Comparison of ENCODE assay signal across 8 cellular contexts in the genomic region with DNA sequence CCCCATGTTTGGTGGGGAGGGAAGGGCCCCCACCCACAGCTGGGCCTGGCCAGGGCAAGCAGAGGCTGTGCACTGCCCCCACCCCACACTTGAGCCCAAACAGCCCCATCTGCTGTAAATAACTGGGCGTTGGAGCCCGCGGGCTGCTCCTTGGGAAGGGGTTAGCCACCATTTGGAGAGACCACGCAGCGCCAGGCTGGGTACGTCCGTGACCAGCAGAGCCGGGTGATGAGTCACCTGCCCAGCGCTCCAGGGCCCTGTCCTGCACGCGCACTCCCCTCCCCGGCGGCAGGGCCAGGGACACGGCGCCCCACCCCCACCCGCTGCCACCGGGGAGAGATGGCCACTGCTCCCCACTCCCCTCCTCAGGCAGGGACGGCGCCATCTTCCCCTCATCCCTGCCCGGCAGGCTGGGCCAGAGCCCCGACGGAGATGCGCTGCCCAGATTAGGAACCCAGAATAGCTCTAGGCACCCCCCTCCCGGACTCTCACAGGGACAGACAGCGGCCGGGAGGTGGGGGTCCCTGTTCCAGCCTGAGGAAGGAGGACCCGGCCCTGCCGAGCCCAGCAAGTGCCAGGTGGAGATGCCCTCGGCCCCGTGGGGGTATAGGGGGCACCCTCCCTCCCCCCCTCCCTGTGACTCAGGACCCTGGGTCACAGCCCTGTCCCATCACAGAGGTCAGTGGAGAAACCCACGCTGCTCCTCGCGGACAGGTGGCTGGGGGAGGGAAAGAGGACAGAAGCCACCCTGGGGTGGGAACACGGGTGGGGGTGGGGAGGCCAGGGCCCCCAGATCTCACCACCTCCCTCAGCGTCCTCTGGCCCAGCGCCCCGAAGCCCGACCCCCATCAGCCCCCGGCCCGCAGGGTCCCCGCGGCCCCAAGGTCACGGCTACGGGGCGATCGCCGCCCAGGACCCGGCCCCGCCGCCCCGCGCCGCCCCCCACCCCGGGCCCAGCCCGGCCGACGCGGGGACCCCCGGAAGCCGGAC. TPM values are rescaled to one million over a fixed set of nuclear protein-coding genes. Genes with fewer than 3 reads are reported as not detected.
A peak's percentile ranks its signal among the peaks of the same experiment; 100 is the strongest.
DNase-seq lines count a peak whose midpoint lies in the region; ATAC-seq and TF ChIP-seq lines count a peak whose summit lies in the region.

No MANE protein-coding gene starts in this region.

- no peaks in the 10 kb centered on the region for H3K36me3 Mint-ChIP-seq in CD4-positive, alpha-beta memory T cell

- peak overlapping the region; percentile 84 to 95 (median 94) for H3K9ac ChIP-seq in skeletal muscle tissue (ENCODE audit: low read depth in 1 of 3, low read length in 3 of 3)

- no peak for TF ChIP-seq CTCF in left ventricle myocardium inferior (IDR thresholded peaks at IDR 0.05; ENCODE audit: borderline replicate concordance)

- intact Hi-C loops in left ventricle myocardium inferior (cut with micrococcal nuclease), result no loop called here
- intact Hi-C loops in CD4-positive, alpha-beta memory T cell (cut with micrococcal nuclease), result loop anchor here (2.0 to 5.0 kb wide), 2 partner anchors 299 to 701 kb away; partner anchors contain the start of gene MRGBP

- CTCF ChIA-PET in CD4-positive, alpha-beta memory T cell (lab: Charles Lee; ENCODE audit: partially characterized antibody), result no interaction called here

- H3K27me3 ChIP-seq in left ventricle myocardium inferior (ENCODE audit: low read depth) (peaks cover 82% of the 10 kb centered on the region), skeletal muscle tissue (ENCODE audit: control insufficient read depth in 3 of 3, insufficient read depth in 3 of 3, low read length in 3 of 3) (peaks cover 0 to 16% (median 4%) of the 10 kb centered on the region in 3 donors)
- H3K27me3 ChIP-seq in CD4-positive, alpha-beta memory T cell (ENCODE audit: insufficient read depth, low read length), result peaks cover 12% of the 10 kb centered on the region

- H3K27ac ChIP-seq in left ventricle myocardium inferior (replicated peaks) (peak overlapping the region; percentile 94), skeletal muscle tissue (ENCODE audit: low read depth, low read length) (peak overlapping the region; percentile 98)
- H3K27ac ChIP-seq in CD4-positive, alpha-beta memory T cell (ENCODE audit: low read depth, low read length), result no peak overlapping the region

- H3K4me3 ChIP-seq in left ventricle myocardium inferior (peak overlapping the region; percentile 77), skeletal muscle tissue (ENCODE audit: low read length in 3 of 3) (peak overlapping the region; percentile 73 to 88 (median 85))
- no peak overlapping the region for H3K4me3 ChIP-seq in CD4-positive, alpha-beta memory T cell (ENCODE audit: low read length in 2 of 2)

- H3K27me3 Mint-ChIP-seq in CD4-positive, alpha-beta memory T cell, result peaks cover 6 to 7% of the 10 kb centered on the region in 2 donors

- no peaks in the 10 kb centered on the region for H3K9me3 Mint-ChIP-seq in CD4-positive, alpha-beta memory T cell

- no peak overlapping the region for H3K27ac Mint-ChIP-seq in CD4-positive, alpha-beta memory T cell

- peak overlapping the region in 2 of 8 donors; percentile 8 to 15 for H3K4me3 Mint-ChIP-seq in CD4-positive, alpha-beta memory T cell

- H3K4me1 Mint-ChIP-seq in CD4-positive, alpha-beta memory T cell, result peaks cover 1 to 8% (median 3%) of the 10 kb centered on the region in 4 donors

- ATAC-seq in HG03025 (IDR thresholded peaks at IDR 0.05; ENCODE audit: low FRiP score, unreplicated experiment) (no peak), HG02759 (IDR thresholded peaks at IDR 0.05; ENCODE audit: unreplicated experiment) (no peak)

- no peaks in the 10 kb centered on the region for H3K9me3 ChIP-seq in left ventricle myocardium inferior (replicated peaks)
- H3K9me3 ChIP-seq in skeletal muscle tissue (ENCODE audit: control insufficient read depth in 3 of 3, low read length in 3 of 3), result no peaks in the 10 kb centered on the region
- H3K9me3 ChIP-seq in CD4-positive, alpha-beta memory T cell (ENCODE audit: control insufficient read depth in 1 of 2, low read length in 2 of 2), result no peaks in the 10 kb centered on the region

- H3K36me3 ChIP-seq in left ventricle myocardium inferior, result peaks cover 26% of the 10 kb centered on the region
- H3K36me3 ChIP-seq in skeletal muscle tissue (ENCODE audit: control insufficient read depth in 3 of 3, insufficient read depth in 3 of 3, low read length in 3 of 3), result peaks cover 10 to 38% (median 28%) of the 10 kb centered on the region in 3 donors
- no peaks in the 10 kb centered on the region for H3K36me3 ChIP-seq in CD4-positive, alpha-beta memory T cell (ENCODE audit: insufficient read depth, low read length)

- peaks cover 75% of the 10 kb centered on the region for H3K4me1 ChIP-seq in left ventricle myocardium inferior
- H3K4me1 ChIP-seq in skeletal muscle tissue (ENCODE audit: control insufficient read depth in 3 of 3, insufficient read depth in 3 of 3, low read length in 3 of 3), result peaks cover 44 to 75% (median 66%) of the 10 kb centered on the region in 3 donors
- H3K4me1 ChIP-seq in CD4-positive, alpha-beta memory T cell (ENCODE audit: insufficient read depth, low read length), result peaks cover 18% of the 10 kb centered on the region

- peak; percentile 59 for DNase-seq in DMS53 (lab: John Stamatoyannopoulos, UW)
- no peak for DNase-seq in DMS53 treated with DMSO at 0.1 percent for 48 hours (lab: John Stamatoyannopoulos, UW; ENCODE audit: unreplicated experiment)
- DNase-seq in SW 1271 (lab: John Stamatoyannopoulos, UW), result peak; percentile 43 to 59
- peak; percentile 68 for DNase-seq in left ventricle myocardium inferior
- DNase-seq in CD4-positive, alpha-beta memory T cell, result no peak

- POLR2A ChIA-PET in CD4-positive, alpha-beta memory T cell (lab: Charles Lee; ENCODE audit: partially characterized antibody), result interaction anchor here (1.4 to 2.6 kb wide), 3 partner anchors 22 to 141 kb away, joined by 3 to 27 read pairs (median 7); partner anchors contain the start of genes PPDPF and PTK6

RNA-seq across cellular contexts. Expression of gene EEF1A2, which starts 0.6 kb away (rescaled TPM):
- total RNA-seq in left ventricle myocardium inferior, result 1,286 TPM
- 255 TPM for total RNA-seq in skeletal muscle tissue
- total RNA-seq in CD4-positive, alpha-beta memory T cell, result under 1 TPM; 0.36 to 0.81 TPM
- polyA plus RNA-seq in CD4-positive, alpha-beta memory T cell, result not detected

RNA-seq across cellular contexts. Expression of gene PPDPF, which starts 22.3 kb away (rescaled TPM):
- 371 TPM for total RNA-seq in left ventricle myocardium inferior
- 24.0 TPM for total RNA-seq in skeletal muscle tissue
- total RNA-seq in CD4-positive, alpha-beta memory T cell, result 100 to 1,000 TPM; 208 to 229 TPM
- 100 to 1,000 TPM in 1 of 2 donors, 10 to 100 TPM in 1; 29.4 to 152 TPM for polyA plus RNA-seq in CD4-positive, alpha-beta memory T cell

RNA-seq across cellular contexts. Expression of gene KCNQ2, which starts 25.8 kb away (rescaled TPM):
- total RNA-seq in left ventricle myocardium inferior (2.3 TPM), skeletal muscle tissue (1.6 TPM)
- not detected for total RNA-seq in CD4-positive, alpha-beta memory T cell
- polyA plus RNA-seq in CD4-positive, alpha-beta memory T cell, result not detected

RNA-seq across cellular contexts. Expression of gene PTK6, which starts 38.9 kb away (rescaled TPM):
- total RNA-seq in left ventricle myocardium inferior (not detected), skeletal muscle tissue (not detected)
- total RNA-seq in CD4-positive, alpha-beta memory T cell, result not detected
- under 1 TPM; 0.31 to 0.59 TPM for polyA plus RNA-seq in CD4-positive, alpha-beta memory T cell

RNA-seq across cellular contexts. Expression of gene SRMS, which starts 49.3 kb away (rescaled TPM):
- not detected for total RNA-seq in left ventricle myocardium inferior
- not detected for total RNA-seq in skeletal muscle tissue
- total RNA-seq in CD4-positive, alpha-beta memory T cell, result not detected
- polyA plus RNA-seq in CD4-positive, alpha-beta memory T cell, result not detected

Comparison
In these comparisons a context has a peak if more than half of its experiments do, and no peak if none do; other contexts are left out.
1. DNase-seq: peak in DMS53 (single experiment), SW 1271 (2 of 2) and left ventricle myocardium inferior (single experiment); none in DMS53 treated with DMSO at 0.1 percent for 48 hours (single experiment) and CD4-positive, alpha-beta memory T cell (0 of 5).
2. H3K4me3 ChIP-seq: peak in left ventricle myocardium inferior (single experiment) and skeletal muscle tissue (3 of 3); none in CD4-positive, alpha-beta memory T cell (0 of 2).
3. RNA of gene EEF1A2, which starts 0.6 kb away (total RNA-seq): 1,286 TPM in left ventricle myocardium inferior (single experiment) and 255 TPM in skeletal muscle tissue (single experiment); 0.36 to 0.81 TPM in CD4-positive, alpha-beta memory T cell; every median in the first group is over 100 times any median in the second.